8 cellular contexts compared by ENCODE assay signal in the genomic region with DNA sequence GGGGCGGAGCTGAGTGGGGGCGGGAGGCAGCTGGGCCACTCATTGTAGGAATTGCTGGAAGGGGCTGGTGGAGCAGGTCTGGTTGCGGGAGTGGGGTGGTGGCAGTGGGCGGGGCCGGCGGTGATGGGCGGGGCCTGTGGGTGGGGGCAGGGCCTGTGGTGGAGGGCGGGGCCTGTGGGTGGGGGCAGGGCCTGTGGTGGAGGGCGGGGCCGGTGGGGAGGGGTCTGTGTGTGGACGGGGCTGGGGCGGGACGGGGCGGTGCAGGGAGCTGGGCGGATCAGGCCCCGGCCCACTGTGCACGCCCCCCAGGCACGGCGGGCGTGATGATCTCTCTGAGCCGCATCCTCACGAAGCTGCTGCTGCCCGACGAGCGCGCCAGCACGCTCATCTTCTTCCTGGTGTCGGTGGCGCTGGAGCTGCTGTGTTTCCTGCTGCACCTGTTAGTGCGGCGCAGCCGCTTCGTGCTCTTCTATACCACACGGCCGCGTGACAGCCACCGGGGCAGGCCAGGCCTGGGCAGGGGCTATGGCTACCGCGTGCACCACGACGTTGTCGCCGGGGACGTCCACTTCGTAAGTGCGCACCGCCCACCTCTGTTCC. TPM values are rescaled to one million over a fixed set of nuclear protein-coding genes. Genes with fewer than 3 reads are reported as not detected.
A peak's percentile ranks its signal among the peaks of the same experiment; 100 is the strongest.
DNase-seq lines count a peak whose midpoint lies in the region; ATAC-seq and TF ChIP-seq lines count a peak whose summit lies in the region.

No MANE protein-coding gene starts in this region.

- H3K27me3 Mint-ChIP-seq in natural killer cell (ENCODE audit: low read depth in 2 of 2): peaks cover 0 to 15% of the 10 kb centered on the region in 2 donors

- H3K36me3 Mint-ChIP-seq in natural killer cell: no peaks in the 10 kb centered on the region

- DNase-seq in GM13977 (ENCODE audit: low spot score) (peak; percentile 86), RPMI7951 (ENCODE audit: low read depth) (peak; percentile 44), activated gamma-delta T cell (lab: John Stamatoyannopoulos, UW) (peak; percentile 72), natural killer cell (peak; percentile 60), cerebellar nuclear complex (lab: John Stamatoyannopoulos, UW) (no peak), NCI-H1092 treated with DMSO at 0.1 percent for 48 hours (lab: John Stamatoyannopoulos, UW) (no peak), NCI-H2227 (lab: John Stamatoyannopoulos, UW; ENCODE audit: unreplicated experiment) (no peak)

- H3K9me3 Mint-ChIP-seq in natural killer cell: no peaks in the 10 kb centered on the region

- H3K4me1 Mint-ChIP-seq in natural killer cell: peaks cover 7 to 23% of the 10 kb centered on the region in 2 donors

- peak overlapping the region; percentile 76 to 83 for H3K27ac Mint-ChIP-seq in natural killer cell

- intact Hi-C loops in natural killer cell (cut with micrococcal nuclease): no loop called here

- peak overlapping the region; percentile 89 for H3K4me3 Mint-ChIP-seq in natural killer cell

- TF ChIP-seq CTCF in GM13977 (IDR thresholded peaks at IDR 0.05; ENCODE audit: extremely low read depth, insufficient read depth, missing control alignments) (no peak), natural killer cell (IDR thresholded peaks at IDR 0.05) (no peak)

- in situ Hi-C loops in GM13977 (cut with MboI; ENCODE audit: low pct_unique_long_range_greater_than_20kb, low sequenced_read_pairs, unreplicated experiment): no loop called here

- peak; percentile 92 to 94 (median 93) for ATAC-seq in natural killer cell
- ATAC-seq in HG03469 (IDR thresholded peaks at IDR 0.05; ENCODE audit: unreplicated experiment): no peak

RNA-seq across cellular contexts. Expression of a gene that starts 14.0 kb away (rescaled TPM):
- total RNA-seq in RPMI7951 (2014; rRNA removed; shearing (Covaris generic)): 0.78 and 1.4 TPM in 2 replicates
- under 1 TPM; 0.16 to 0.95 (median 0.40) TPM for total RNA-seq in natural killer cell

Comparison
In these comparisons a context has a peak if more than half of its experiments do, and no peak if none do; other contexts are left out.
1. DNase-seq: peak in GM13977 (single experiment), RPMI7951 (single experiment), activated gamma-delta T cell (single experiment) and natural killer cell (single experiment); none in cerebellar nuclear complex (0 of 2), NCI-H1092 treated with DMSO at 0.1 percent for 48 hours (single experiment) and NCI-H2227 (single experiment).